In genomic region chr1:157390646-157391045, GRCh38 we compare ENCODE assay signal across 16 cellular contexts.
A peak's percentile ranks its signal among the peaks of the same experiment; 100 is the strongest.
DNase-seq lines count a peak whose midpoint lies in the region; ATAC-seq and TF ChIP-seq lines count a peak whose summit lies in the region.
"Had no signal": no experiment of that assay in that cellular context is flagged by ENCODE, and none has a peak within 500 bp of the region (broad histone marks: within the 10 kb centered on the region; RNA-seq: fewer than 3 reads in every experiment).

No MANE protein-coding gene starts in this region.

- no peaks in the 10 kb centered on the region for H3K9me3 ChIP-seq in GM23248 (ENCODE audit: low read depth)

- no peaks in the 10 kb centered on the region for H3K4me1 Mint-ChIP-seq in activated CD4-positive, alpha-beta T cell treated with anti-CD3 and anti-CD28 coated beads for 36 hours
- H3K4me1 Mint-ChIP-seq: central memory CD8-positive, alpha-beta T cell had no signal

- peaks cover 2% of the 10 kb centered on the region for H3K9me3 Mint-ChIP-seq in activated CD4-positive, alpha-beta T cell treated with anti-CD3 and anti-CD28 coated beads for 36 hours (ENCODE audit: low read depth)
- H3K9me3 Mint-ChIP-seq: central memory CD8-positive, alpha-beta T cell had no signal

- 3 to 9% methylated on average over 6 of the region's 6 CpGs for WGBS in GM23248 (ENCODE audit: low coverage in 1 of 2, low lambda C conversion rate in 2 of 2, missing lambda C conversion rate in 2 of 2), 2 experiments

- no peaks in the 10 kb centered on the region for H3K9me2 ChIP-seq in GM23248 (ENCODE audit: insufficient read depth)

- POLR2A ChIA-PET in activated CD4-positive, alpha-beta T cell treated with anti-CD3 and anti-CD28 coated beads for 36 hours (lab: Charles Lee) = no interaction called here

- in situ Hi-C loops in GM23248 (cut with MboI) = no loop called here

- H2AFZ ChIP-seq in GM23248 = no peak overlapping the region

- H3K4me2 ChIP-seq in GM23248 (ENCODE audit: unreplicated experiment) = peak overlapping the region; percentile 16

- H3K36me3 ChIP-seq in GM23248 (ENCODE audit: low read depth) = no peaks in the 10 kb centered on the region
- H3K36me3 ChIP-seq: heart left ventricle had no signal

- H3K36me3 Mint-ChIP-seq in activated CD4-positive, alpha-beta T cell treated with anti-CD3 and anti-CD28 coated beads for 36 hours (ENCODE audit: low read depth) = no peaks in the 10 kb centered on the region

- ATAC-seq in SK-N-SH treated with all-trans-retinoic acid at 6 μM for 48 hours = peak; percentile 88
- ATAC-seq in activated CD4-positive, alpha-beta T cell treated with anti-CD3 and anti-CD28 coated beads for 36 hours = no peak
- no peak for ATAC-seq in GM18909 (IDR thresholded peaks at IDR 0.05; ENCODE audit: poor library complexity, unreplicated experiment)
- ATAC-seq: heart left ventricle, Panc1 had no signal

- no peaks in the 10 kb centered on the region for H3K79me2 ChIP-seq in GM23248 (ENCODE audit: insufficient read depth)

- H3K27ac Mint-ChIP-seq in activated CD4-positive, alpha-beta T cell treated with anti-CD3 and anti-CD28 coated beads for 36 hours = no peak overlapping the region

- no peak overlapping the region for H3K4me3 Mint-ChIP-seq in activated CD4-positive, alpha-beta T cell treated with anti-CD3 and anti-CD28 coated beads for 36 hours
- H3K4me3 Mint-ChIP-seq: central memory CD8-positive, alpha-beta T cell had no signal

- no peak overlapping the region for H3K27ac ChIP-seq in GM23248
- H3K27ac ChIP-seq: heart left ventricle, VCaP had no signal

- H3K27me3 Mint-ChIP-seq in activated CD4-positive, alpha-beta T cell treated with anti-CD3 and anti-CD28 coated beads for 36 hours = peaks cover 34% of the 10 kb centered on the region

- no peaks in the 10 kb centered on the region for H3F3A ChIP-seq in GM23248 (ENCODE audit: insufficient read depth)

- H3K27me3 ChIP-seq in GM23248 (replicated peaks; ENCODE audit: insufficient read depth) = no peaks in the 10 kb centered on the region

- DNase-seq in GM23248 = peak; percentile 75
- peak; percentile 72 for DNase-seq in fibroblast of peridontal ligament (ENCODE audit: extremely low read depth)
- peak; percentile 32 for DNase-seq in retinal pigment epithelial cell (ENCODE audit: low read depth)
- DNase-seq in DMS79 (lab: John Stamatoyannopoulos, UW) = no peak
- no peak for DNase-seq in activated CD4-positive, alpha-beta T cell treated with anti-CD3 and anti-CD28 coated beads for 36 hours
- no peak for DNase-seq in DMS114 treated with DMSO at 0.1 percent for 48 hours (lab: John Stamatoyannopoulos, UW; ENCODE audit: unreplicated experiment)
- DNase-seq: activated T-cell treated with anti-CD3 and anti-CD28 coated beads for 4 hours, DMS79 treated with DMSO at 0.1 percent for 48 hours, heart left ventricle, midbrain, NCI-H2107 had no signal

- intact Hi-C loops in activated CD4-positive, alpha-beta T cell treated with anti-CD3 and anti-CD28 coated beads for 36 hours (cut with DNase I, micrococcal nuclease) = no loop called here

- peaks cover 11% of the 10 kb centered on the region for H3K4me1 ChIP-seq in GM23248 (ENCODE audit: insufficient read depth)
- H3K4me1 ChIP-seq: heart left ventricle had no signal

- H4K20me1 ChIP-seq in GM23248 (ENCODE audit: insufficient read depth) = no peaks in the 10 kb centered on the region

- CTCF ChIA-PET in activated CD4-positive, alpha-beta T cell treated with anti-CD3 and anti-CD28 coated beads for 36 hours (lab: Charles Lee) = interaction anchor here (0.6 kb wide), 1 partner anchor 909 kb away, joined by 3 read pairs; no protein-coding TSS in a partner anchor

- no peak overlapping the region for H3K9ac ChIP-seq in GM23248

- TF ChIP-seq CTCF in retinal pigment epithelial cell (conservative IDR thresholded peaks at IDR 0.05; ENCODE audit: low read depth, low read length) = no peak

- H3K4me3 ChIP-seq in GM23248 (no peak overlapping the region), retinal pigment epithelial cell (ENCODE audit: low read length) (no peak overlapping the region)
- H3K4me3 ChIP-seq: heart left ventricle had no signal

TF ChIP-seq in SK-N-SH treated with all-trans-retinoic acid at 6 μM for 48 hours, 23 proteins besides CTCF, POLR2A, EP300 and RAD21:
- TF ChIP-seq RARB (CRISPR knock-in tag; IDR thresholded peaks at IDR 0.05) (no peak), GLIS3 (CRISPR knock-in tag; IDR thresholded peaks at IDR 0.05) (no peak), ZFP3 (CRISPR knock-in tag; IDR thresholded peaks at IDR 0.05) (no peak), ESRRG (CRISPR knock-in tag; IDR thresholded peaks at IDR 0.05) (no peak), ZNF8 (CRISPR knock-in tag; IDR thresholded peaks at IDR 0.05) (no peak), ZFP30 (CRISPR knock-in tag; IDR thresholded peaks at IDR 0.05) (no peak), ARNTL (CRISPR knock-in tag; IDR thresholded peaks at IDR 0.05; ENCODE audit: borderline replicate concordance, low read depth) (no peak), PPARA (CRISPR knock-in tag; IDR thresholded peaks at IDR 0.05; ENCODE audit: borderline replicate concordance) (no peak), TSHZ2 (CRISPR knock-in tag; IDR thresholded peaks at IDR 0.05) (no peak), TOX (CRISPR knock-in tag; IDR thresholded peaks at IDR 0.05; ENCODE audit: borderline replicate concordance) (no peak), OSR1 (CRISPR knock-in tag; IDR thresholded peaks at IDR 0.05) (no peak), TCF4 (CRISPR knock-in tag; IDR thresholded peaks at IDR 0.05; ENCODE audit: borderline replicate concordance) (no peak), SNAI2 (CRISPR knock-in tag; IDR thresholded peaks at IDR 0.05) (no peak), ZNF565 (CRISPR knock-in tag; conservative IDR thresholded peaks at IDR 0.05; ENCODE audit: low read depth) (no peak)
- TF ChIP-seq, protein P1, sequence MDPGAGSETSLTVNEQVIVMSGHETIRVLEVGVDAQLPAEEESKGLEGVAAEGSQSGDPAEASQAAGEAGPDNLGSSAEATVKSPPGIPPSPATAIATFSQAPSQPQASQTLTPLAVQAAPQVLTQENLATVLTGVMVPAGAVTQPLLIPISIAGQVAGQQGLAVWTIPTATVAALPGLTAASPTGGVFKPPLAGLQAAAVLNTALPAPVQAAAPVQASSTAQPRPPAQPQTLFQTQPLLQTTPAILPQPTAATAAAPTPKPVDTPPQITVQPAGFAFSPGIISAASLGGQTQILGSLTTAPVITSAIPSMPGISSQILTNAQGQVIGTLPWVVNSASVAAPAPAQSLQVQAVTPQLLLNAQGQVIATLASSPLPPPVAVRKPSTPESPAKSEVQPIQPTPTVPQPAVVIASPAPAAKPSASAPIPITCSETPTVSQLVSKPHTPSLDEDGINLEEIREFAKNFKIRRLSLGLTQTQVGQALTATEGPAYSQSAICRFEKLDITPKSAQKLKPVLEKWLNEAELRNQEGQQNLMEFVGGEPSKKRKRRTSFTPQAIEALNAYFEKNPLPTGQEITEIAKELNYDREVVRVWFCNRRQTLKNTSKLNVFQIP (CRISPR knock-in tag; IDR thresholded peaks at IDR 0.05; ENCODE audit: borderline replicate concordance, low read depth) = no peak

Comparison
In these comparisons a context has a peak if more than half of its experiments do, and no peak if none do; other contexts are left out.
1. DNase-seq: peak in GM23248 (single experiment), fibroblast of peridontal ligament (single experiment) and retinal pigment epithelial cell (single experiment); none in DMS79 (single experiment), activated CD4-positive, alpha-beta T cell treated with anti-CD3 and anti-CD28 coated beads for 36 hours (single experiment) and DMS114 treated with DMSO at 0.1 percent for 48 hours (single experiment).